ENCODE assay signal across 28 cellular contexts in the genomic region with DNA sequence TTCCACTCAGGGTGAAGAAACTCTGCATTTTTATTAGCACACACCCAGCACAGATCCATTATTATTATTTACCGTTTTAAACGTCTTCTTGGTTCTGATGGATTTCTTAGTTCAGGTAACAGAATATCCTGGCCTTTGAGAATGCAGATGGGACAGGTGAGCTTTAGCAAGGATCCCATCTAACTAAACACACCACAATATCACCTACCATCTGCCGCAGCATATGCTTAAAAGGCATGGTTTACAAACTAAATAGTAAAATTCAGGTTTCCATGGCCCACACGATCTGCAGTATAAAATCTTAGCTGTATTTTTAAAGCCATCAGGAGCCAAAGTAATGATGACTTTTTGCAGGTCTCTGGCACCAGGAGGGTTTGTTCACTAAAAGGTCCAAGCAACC.
"Had no signal": no experiment of that assay in that cellular context is flagged by ENCODE, and none has a peak within 500 bp of the region (broad histone marks: within the 10 kb centered on the region; RNA-seq: fewer than 3 reads in every experiment).

No MANE protein-coding gene starts in this region.

- ATAC-seq: natural killer cell treated with Interleukin-12 subunit alpha and Interleukin-12 subunit beta and Interleukin-15 and Interleukin-18, amount 100 ng/mL, for 72 hours; pancreas; psoas muscle; right cardiac atrium; right lobe of liver; stimulated activated effector memory CD8-positive, alpha-beta T cell treated with anti-CD3 and anti-CD28 coated beads, Interleukin-12 subunit alpha, Interleukin-12 subunit beta, amount 100 ng/mL, for 72 hours; stimulated activated naive B cell treated with anti-CD40 and anti-IgM and Interleukin-4, amounts not matched to agents 10 μg/mL and 1 μg/mL and 100 μg/mL, for 72 hours had no signal

- H3K27ac ChIP-seq: neutrophil, pancreas, psoas muscle, right lobe of liver, sigmoid colon, stomach, thoracic aorta, thyroid gland, tibial nerve, upper lobe of left lung, vagina had no signal

- H3K4me1 ChIP-seq: pancreas, psoas muscle, sigmoid colon, thyroid gland, upper lobe of left lung, vagina had no signal

- H3K4me3 Mint-ChIP-seq: natural killer cell treated with Interleukin-12 subunit alpha and Interleukin-12 subunit beta and Interleukin-15 and Interleukin-18, amount 100 ng/mL, for 72 hours; nephron progenitor cell; neural crest cell; stimulated activated effector memory CD8-positive, alpha-beta T cell treated with anti-CD3 and anti-CD28 coated beads, Interleukin-12 subunit alpha, Interleukin-12 subunit beta, amount 100 ng/mL, for 72 hours; stimulated activated naive B cell treated with anti-CD40 and anti-IgM and Interleukin-4, amounts not matched to agents 10 μg/mL and 1 μg/mL and 100 μg/mL, for 72 hours; stimulated activated naive CD8-positive, alpha-beta T cell treated with anti-CD3 and anti-CD28 coated beads, Interleukin-15, Interleukin-2, amounts not matched to agents 100 ng/mL and 50 ng/mL, for 24 hours had no signal

- H3K27ac Mint-ChIP-seq: natural killer cell treated with Interleukin-12 subunit alpha and Interleukin-12 subunit beta and Interleukin-15 and Interleukin-18, amount 100 ng/mL, for 72 hours; progenitor cell of endocrine pancreas; stimulated activated effector memory CD8-positive, alpha-beta T cell treated with anti-CD3 and anti-CD28 coated beads, Interleukin-12 subunit alpha, Interleukin-12 subunit beta, amount 100 ng/mL, for 72 hours; stimulated activated naive B cell treated with anti-CD40 and anti-IgM and Interleukin-4, amounts not matched to agents 10 μg/mL and 1 μg/mL and 100 μg/mL, for 72 hours had no signal

- DNase-seq: nephron progenitor cell; nucleus accumbens; pancreas; posterior cingulate gyrus; psoas muscle; right cardiac atrium; right lobe of liver; sigmoid colon; small intestine; stimulated activated CD4-positive, alpha-beta T cell treated with anti-CD3 and anti-CD28 coated beads, Interleukin-15, amount 100 ng/mL, for 24 hours; stimulated activated CD4-positive, alpha-beta T cell treated with anti-CD3 and anti-CD28 coated beads, Interleukin-2, amount 100 ng/mL, for 24 hours; stimulated activated CD4-positive, alpha-beta T cell treated with anti-CD3 and anti-CD28 coated beads, Interleukin-2, amount 100 ng/mL, for 48 hours; stimulated activated CD4-positive, alpha-beta T cell treated with anti-CD3 and anti-CD28 coated beads, Interleukin-4, amount 100 ng/mL, for 24 hours; stimulated activated naive B cell treated with anti-CD40 and anti-IgM and Interleukin-4, amounts not matched to agents 10 μg/mL and 1 μg/mL and 100 μg/mL, for 72 hours; stimulated activated naive CD4-positive, alpha-beta T cell treated with Interleukin-2 at 50 U/mL for 16 hours; stomach; thyroid gland; trophoblast cell; upper lobe of left lung had no signal

- H3K9me3 ChIP-seq: neutrophil, pancreas, psoas muscle, right lobe of liver, sigmoid colon, stomach, thoracic aorta, thyroid gland, tibial nerve, upper lobe of left lung, vagina had no signal

- H3K36me3 Mint-ChIP-seq: natural killer cell treated with Interleukin-12 subunit alpha and Interleukin-12 subunit beta and Interleukin-15 and Interleukin-18, amount 100 ng/mL, for 72 hours; stimulated activated effector memory CD8-positive, alpha-beta T cell treated with anti-CD3 and anti-CD28 coated beads, Interleukin-12 subunit alpha, Interleukin-12 subunit beta, amount 100 ng/mL, for 72 hours; stimulated activated naive B cell treated with anti-CD40 and anti-IgM and Interleukin-4, amounts not matched to agents 10 μg/mL and 1 μg/mL and 100 μg/mL, for 72 hours had no signal

- H3K36me3 ChIP-seq: neutrophil, pancreas, right lobe of liver, sigmoid colon, stomach, thoracic aorta, thyroid gland, tibial nerve, upper lobe of left lung, vagina had no signal

- H3K4me1 Mint-ChIP-seq: neural crest cell; stimulated activated effector memory CD8-positive, alpha-beta T cell treated with anti-CD3 and anti-CD28 coated beads, Interleukin-12 subunit alpha, Interleukin-12 subunit beta, amount 100 ng/mL, for 72 hours; stimulated activated naive B cell treated with anti-CD40 and anti-IgM and Interleukin-4, amounts not matched to agents 10 μg/mL and 1 μg/mL and 100 μg/mL, for 72 hours had no signal

- H3K9me3 Mint-ChIP-seq: natural killer cell treated with Interleukin-12 subunit alpha and Interleukin-12 subunit beta and Interleukin-15 and Interleukin-18, amount 100 ng/mL, for 72 hours; nephron progenitor cell; neural crest cell; stimulated activated effector memory CD8-positive, alpha-beta T cell treated with anti-CD3 and anti-CD28 coated beads, Interleukin-12 subunit alpha, Interleukin-12 subunit beta, amount 100 ng/mL, for 72 hours; stimulated activated naive B cell treated with anti-CD40 and anti-IgM and Interleukin-4, amounts not matched to agents 10 μg/mL and 1 μg/mL and 100 μg/mL, for 72 hours; stimulated activated naive CD8-positive, alpha-beta T cell treated with anti-CD3 and anti-CD28 coated beads, Interleukin-15, Interleukin-2, amounts not matched to agents 100 ng/mL and 50 ng/mL, for 24 hours had no signal

- H3K4me3 ChIP-seq: pancreas, psoas muscle, right lobe of liver, sigmoid colon, stomach, thoracic aorta, thyroid gland, tibial nerve, upper lobe of left lung, vagina had no signal

- H3K27me3 ChIP-seq: right lobe of liver, sigmoid colon, stomach, thyroid gland, tibial nerve, upper lobe of left lung, vagina had no signal
